In genomic region chr4:69154021-69154420, GRCh38 we compare ENCODE assay signal across 11 cellular contexts. TPM values are rescaled to one million over a fixed set of nuclear protein-coding genes. Genes with fewer than 3 reads are reported as not detected.
"Had no signal": no experiment of that assay in that cellular context is flagged by ENCODE, and none has a peak within 500 bp of the region (broad histone marks: within the 10 kb centered on the region; RNA-seq: fewer than 3 reads in every experiment).

No MANE protein-coding gene starts in this region.

- H3K4me3 ChIP-seq: GM23248, GM23338, HAP-1 had no signal

- H3K9me3 ChIP-seq: HAP-1 had no signal

- H3K27ac ChIP-seq: GM23248 had no signal

- H3K9ac ChIP-seq: GM23248 had no signal

- ATAC-seq: GM23338, HCT116 had no signal

- FAIRE-seq: H1, H54 had no signal

- DNase-seq: GM23248, GOT3, H7, H9, HCEC 1CT, HFFc6 had no signal

- H3K4me2 ChIP-seq: GM23338 had no signal

- H3K27ac Mint-ChIP-seq: GM23338, H9, HFFc6 had no signal

- H2AFZ ChIP-seq: GM23248, GM23338 had no signal

- H3K36me3 ChIP-seq: HAP-1 had no signal

- H3K4me1 ChIP-seq: HAP-1 had no signal

- H3K4me1 Mint-ChIP-seq: GM23338, H9 had no signal

- H3K4me3 Mint-ChIP-seq: GM23338, H9, HFFc6 had no signal

- H3K9me3 Mint-ChIP-seq: GM23338, H9, HFFc6 had no signal

RNA-seq across cellular contexts. Expression of gene UGT2B7, which starts 57.7 kb away (rescaled TPM):
- total RNA-seq: GM23248, GM23338, H1, H7, H9 had no signal
- polyA plus RNA-seq: GM23248, GM23338, H1 had no signal
